In genomic region chr10:47360419-47361040, GRCh38 we compare ENCODE assay signal across 24 cellular contexts. TPM values are rescaled to one million over a fixed set of nuclear protein-coding genes. Genes with fewer than 3 reads are reported as not detected.
A peak's percentile ranks its signal among the peaks of the same experiment; 100 is the strongest.
DNase-seq lines count a peak whose midpoint lies in the region; ATAC-seq and TF ChIP-seq lines count a peak whose summit lies in the region.
"Had no signal": no experiment of that assay in that cellular context is flagged by ENCODE, and none has a peak within 500 bp of the region (broad histone marks: within the 10 kb centered on the region; RNA-seq: fewer than 3 reads in every experiment).

No MANE protein-coding gene starts in this region.

- H3K27ac Mint-ChIP-seq in chondrocyte (ENCODE audit: unreplicated experiment) = no peak overlapping the region
- H3K27ac Mint-ChIP-seq: activated CD4-positive, alpha-beta T cell treated with anti-CD3 and anti-CD28 coated beads, Interleukin-2, amount 10 ng/mL, durations not matched to agents 7 days and 5 days; memory B cell; nephron; progenitor cell of endocrine pancreas had no signal

- TF ChIP-seq CTCF in left ventricle myocardium inferior (IDR thresholded peaks at IDR 0.05; ENCODE audit: borderline replicate concordance) = no peak
- no peak for TF ChIP-seq CTCF in chondrocyte (IDR thresholded peaks at IDR 0.05)
- no peak for TF ChIP-seq CTCF in thyroid gland (IDR thresholded peaks at IDR 0.05)

- H3K9me3 Mint-ChIP-seq in chondrocyte (ENCODE audit: low read depth) = no peaks in the 10 kb centered on the region
- H3K9me3 Mint-ChIP-seq: activated CD4-positive, alpha-beta T cell treated with anti-CD3 and anti-CD28 coated beads, Interleukin-2, amount 10 ng/mL, durations not matched to agents 7 days and 5 days; memory B cell; nephron had no signal

- peak; percentile 68 for ATAC-seq in Right ventricle myocardium superior (ENCODE audit: poor library complexity)
- ATAC-seq in GM18511 (IDR thresholded peaks at IDR 0.05; ENCODE audit: unreplicated experiment) = no peak

- H3K4me1 ChIP-seq in left ventricle myocardium inferior = peaks cover 10% of the 10 kb centered on the region
- no peaks in the 10 kb centered on the region for H3K4me1 ChIP-seq in thyroid gland
- H3K4me1 ChIP-seq: adrenal gland, uterus had no signal

- H3K27me3 Mint-ChIP-seq in chondrocyte (ENCODE audit: low read depth) = peaks cover 2% of the 10 kb centered on the region
- H3K27me3 Mint-ChIP-seq: activated CD4-positive, alpha-beta T cell treated with anti-CD3 and anti-CD28 coated beads, Interleukin-2, amount 10 ng/mL, durations not matched to agents 7 days and 5 days had no signal

- no peaks in the 10 kb centered on the region for H3K36me3 ChIP-seq in left ventricle myocardium inferior
- H3K36me3 ChIP-seq in thyroid gland = no peaks in the 10 kb centered on the region
- H3K36me3 ChIP-seq: adrenal gland, cardiac muscle cell, uterus had no signal

- no peaks in the 10 kb centered on the region for H3K4me1 Mint-ChIP-seq in chondrocyte (ENCODE audit: low read depth)
- H3K4me1 Mint-ChIP-seq: activated CD4-positive, alpha-beta T cell treated with anti-CD3 and anti-CD28 coated beads, Interleukin-2, amount 10 ng/mL, durations not matched to agents 7 days and 5 days had no signal

- H3K9me3 ChIP-seq in left ventricle myocardium inferior (replicated peaks) = no peaks in the 10 kb centered on the region
- H3K9me3 ChIP-seq in thyroid gland = no peaks in the 10 kb centered on the region
- H3K9me3 ChIP-seq: adrenal gland, uterus had no signal

- 89% methylated on average over 14 of the region's 14 CpGs for WGBS in thyroid gland, 2 donors

- H3K27ac ChIP-seq in left ventricle myocardium inferior (replicated peaks) = no peak overlapping the region
- no peak overlapping the region for H3K27ac ChIP-seq in thyroid gland
- H3K27ac ChIP-seq: adrenal gland, C4-2B, cardiac muscle cell, epithelial cell of prostate, uterus had no signal

- H3K4me3 ChIP-seq in left ventricle myocardium inferior (no peak overlapping the region), thyroid gland (replicated peaks in 1 of 3) (no peak overlapping the region)
- H3K4me3 ChIP-seq: adrenal gland, cardiac muscle cell, dorsolateral prefrontal cortex, uterus had no signal

- H3K36me3 Mint-ChIP-seq in chondrocyte (ENCODE audit: low read depth) = no peaks in the 10 kb centered on the region
- H3K36me3 Mint-ChIP-seq: memory B cell had no signal

- DNase-seq in Right ventricle myocardium superior = no peak
- DNase-seq in left ventricle myocardium inferior = no peak
- DNase-seq in chondrocyte (ENCODE audit: low spot score) = peak; percentile 41
- peak; percentile 18 for DNase-seq in myocyte (ENCODE audit: low read depth)
- DNase-seq in thyroid gland = no peak
- DNase-seq in stimulated activated CD8-positive, alpha-beta memory T cell treated with anti-CD3 and anti-CD28 coated beads, Interleukin-4, amount 100 ng/mL, for 48 hours = no peak
- no peak for DNase-seq in NCI-H524 treated with DMSO at 0.1 percent for 48 hours (lab: John Stamatoyannopoulos, UW)
- DNase-seq: DMS 273 treated with DMSO at 0.1 percent for 48 hours; small intestine; stimulated activated CD4-positive, alpha-beta T cell treated with anti-CD3 and anti-CD28 coated beads, Interleukin-4, amount 100 ng/mL, for 24 hours; uterus had no signal

- H3K27me3 ChIP-seq in left ventricle myocardium inferior (ENCODE audit: low read depth) = no peaks in the 10 kb centered on the region
- no peaks in the 10 kb centered on the region for H3K27me3 ChIP-seq in thyroid gland
- H3K27me3 ChIP-seq: adrenal gland, cardiac muscle cell, dorsolateral prefrontal cortex, uterus had no signal

- intact Hi-C loops in Right ventricle myocardium superior (cut with DNase I) (no loop called here), left ventricle myocardium inferior (cut with micrococcal nuclease) (no loop called here), thyroid gland (cut with DNase I) (no loop called here)

- no peak overlapping the region for H3K4me3 Mint-ChIP-seq in chondrocyte (ENCODE audit: unreplicated experiment)
- H3K4me3 Mint-ChIP-seq: activated CD4-positive, alpha-beta T cell treated with anti-CD3 and anti-CD28 coated beads, Interleukin-2, amount 10 ng/mL, durations not matched to agents 7 days and 5 days; memory B cell; nephron had no signal

- TF ChIP-seq POLR2A in thyroid gland (IDR thresholded peaks at IDR 0.05) = no peak

RNA-seq across cellular contexts. Expression of gene RBP3, which starts 12.4 kb away (rescaled TPM):
- total RNA-seq in Right ventricle myocardium superior (not detected), left ventricle myocardium inferior (not detected), chondrocyte (not detected in 3 replicates), myocyte (not detected in 2 replicates), thyroid gland (not detected)
- not detected for polyA plus RNA-seq in myocyte (2012)
- total RNA-seq: activated CD4-positive, alpha-beta T cell treated with anti-CD3 and anti-CD28 coated beads, Interleukin-2, amount 10 ng/mL, durations not matched to agents 7 days and 5 days; cardiac muscle cell; HepG2; kidney epithelial cell; T-helper 1 cell treated with Interleukin-12 subunit alpha and Interleukin-12 subunit beta and Interleukin-4 antibody, amounts not matched to agents 30 ng/mL and 1 ng/mL, for 36 hours; uterus had no signal
- polyA plus RNA-seq: adrenal gland, cardiac muscle cell, HepG2 had no signal

RNA-seq across cellular contexts. Expression of gene ZNF488, which starts 23.6 kb away (rescaled TPM):
- total RNA-seq in Right ventricle myocardium superior (not detected), left ventricle myocardium inferior (0.05 TPM), chondrocyte (0.10 to 1.1 TPM (median 0.17 TPM) in 3 replicates), myocyte (0.19 and 0.31 TPM in 2 replicates), thyroid gland (under 1 TPM in 3 of 4 donors, not detected in 1; 0.24 to 0.56 (median 0.40) TPM)
- polyA plus RNA-seq in myocyte (2012) = 0.03 TPM
- total RNA-seq: T-helper 1 cell treated with Interleukin-12 subunit alpha and Interleukin-12 subunit beta and Interleukin-4 antibody, amounts not matched to agents 30 ng/mL and 1 ng/mL, for 36 hours had no signal

RNA-seq across cellular contexts. Expression of gene GDF2, which starts 38.3 kb away (rescaled TPM):
- total RNA-seq in Right ventricle myocardium superior = not detected
- not detected for total RNA-seq in left ventricle myocardium inferior
- not detected in 3 replicates for total RNA-seq in chondrocyte
- total RNA-seq in myocyte = not detected in 2 replicates
- not detected for polyA plus RNA-seq in myocyte (2012)
- not detected for total RNA-seq in thyroid gland
- total RNA-seq: activated CD4-positive, alpha-beta T cell treated with anti-CD3 and anti-CD28 coated beads, Interleukin-2, amount 10 ng/mL, durations not matched to agents 7 days and 5 days; adrenal gland; HepG2; kidney epithelial cell; progenitor cell of endocrine pancreas; T-helper 1 cell treated with Interleukin-12 subunit alpha and Interleukin-12 subunit beta and Interleukin-4 antibody, amounts not matched to agents 30 ng/mL and 1 ng/mL, for 36 hours; uterus had no signal
- polyA plus RNA-seq: adrenal gland, HepG2, small intestine had no signal

Comparison
In these comparisons a context has a peak if more than half of its experiments do, and no peak if none do; other contexts are left out.
1. DNase-seq: peak in chondrocyte (single experiment) and myocyte (single experiment); none in Right ventricle myocardium superior (single experiment), left ventricle myocardium inferior (single experiment), thyroid gland (0 of 2), stimulated activated CD8-positive, alpha-beta memory T cell treated with anti-CD3 and anti-CD28 coated beads, Interleukin-4, amount 100 ng/mL, for 48 hours (single experiment) and NCI-H524 treated with DMSO at 0.1 percent for 48 hours (single experiment).